16 cellular contexts compared by ENCODE assay signal in genomic region chr6:131858765-131859490, GRCh38. TPM values are rescaled to one million over a fixed set of nuclear protein-coding genes. Genes with fewer than 3 reads are reported as not detected.
DNase-seq lines count a peak whose midpoint lies in the region; ATAC-seq and TF ChIP-seq lines count a peak whose summit lies in the region.
"Had no signal": no experiment of that assay in that cellular context is flagged by ENCODE, and none has a peak within 500 bp of the region (broad histone marks: within the 10 kb centered on the region; RNA-seq: fewer than 3 reads in every experiment).

No MANE protein-coding gene starts in this region.

- H3K4me3 Mint-ChIP-seq in nephron: no peak overlapping the region
- H3K4me3 Mint-ChIP-seq: activated naive CD4-positive, alpha-beta T cell treated with anti-CD3 and anti-CD28 coated beads, Interleukin-2, amount 50 U/mL, for 24 hours; stimulated activated naive B cell treated with anti-CD40 and anti-IgM and Interleukin-4, amounts not matched to agents 10 μg/mL and 1 μg/mL and 100 μg/mL, for 72 hours had no signal

- H3K9me3 Mint-ChIP-seq in nephron: no peaks in the 10 kb centered on the region
- H3K9me3 Mint-ChIP-seq: activated naive CD4-positive, alpha-beta T cell treated with anti-CD3 and anti-CD28 coated beads, Interleukin-2, amount 50 U/mL, for 24 hours; stimulated activated naive B cell treated with anti-CD40 and anti-IgM and Interleukin-4, amounts not matched to agents 10 μg/mL and 1 μg/mL and 100 μg/mL, for 72 hours had no signal

- H2BK20ac ChIP-seq in IMR-90 (ENCODE audit: low read depth, low read length): peak overlapping the region; percentile 70; the same call in 1 of the 2 replicates

- H3K56ac ChIP-seq in IMR-90 (ENCODE audit: extremely low read depth, insufficient read depth, low read length): no peak overlapping the region

- H3K79me1 ChIP-seq in IMR-90 (ENCODE audit: low read depth in 1 of 2, low read length in 2 of 2): no peaks in the 10 kb centered on the region

- WGBS in IMR-90 (ENCODE audit: extremely low coverage in 2 of 2, insufficient read length in 1 of 2), 2 experiments: no CpG with 5 or more reads among the region's 5 CpGs

- H2BK120ac ChIP-seq in IMR-90 (ENCODE audit: low read depth, low read length): peak overlapping the region; percentile 66; the same call in 1 of the 2 replicates

- no peak overlapping the region for H2AK5ac ChIP-seq in IMR-90 (ENCODE audit: low read depth, low read length)

- H3K9me3 ChIP-seq in IMR-90 (ENCODE audit: control insufficient read depth, insufficient read depth, low read length): no peaks in the 10 kb centered on the region
- H3K9me3 ChIP-seq: left ventricle myocardium inferior had no signal

- H3K27ac ChIP-seq in IMR-90 (ENCODE audit: insufficient read depth, low read length): no peak overlapping the region
- H3K27ac ChIP-seq: left ventricle myocardium inferior had no signal

- peaks cover 32% of the 10 kb centered on the region for H3K4me1 Mint-ChIP-seq in nephron
- H3K4me1 Mint-ChIP-seq: activated naive CD4-positive, alpha-beta T cell treated with anti-CD3 and anti-CD28 coated beads, Interleukin-2, amount 50 U/mL, for 24 hours; stimulated activated naive B cell treated with anti-CD40 and anti-IgM and Interleukin-4, amounts not matched to agents 10 μg/mL and 1 μg/mL and 100 μg/mL, for 72 hours had no signal

- peak overlapping the region in 2 of 3 experiments; percentile 65 to 67 for H3K27ac Mint-ChIP-seq in nephron
- H3K27ac Mint-ChIP-seq: activated naive CD4-positive, alpha-beta T cell treated with anti-CD3 and anti-CD28 coated beads, Interleukin-2, amount 50 U/mL, for 24 hours; stimulated activated naive B cell treated with anti-CD40 and anti-IgM and Interleukin-4, amounts not matched to agents 10 μg/mL and 1 μg/mL and 100 μg/mL, for 72 hours had no signal

- TF ChIP-seq RAD21 in IMR-90 (IDR thresholded peaks at IDR 0.05; ENCODE audit: low read length): no peak

- no peak for TF ChIP-seq CTCF in AG09319 (IDR thresholded peaks at IDR 0.05; ENCODE audit: low read depth, low read length)
- no peak for TF ChIP-seq CTCF in IMR-90 (conservative IDR thresholded peaks at IDR 0.05; ENCODE audit: low read depth, low read length)
- no peak for TF ChIP-seq CTCF in nephron (IDR thresholded peaks at IDR 0.05; ENCODE audit: unreplicated experiment in 3 of 3)

- no peak for TF ChIP-seq POLR2A in IMR-90 (IDR thresholded peaks at IDR 0.05; ENCODE audit: low read depth, low read length)

- H3K4me1 ChIP-seq in IMR-90 (ENCODE audit: control insufficient read depth, insufficient read depth, low read length): peaks cover 7% of the 10 kb centered on the region; the same call in 1 of the 2 replicates
- H3K4me1 ChIP-seq: left ventricle myocardium inferior had no signal

- H3K23ac ChIP-seq in IMR-90 (ENCODE audit: low read depth, low read length): peak overlapping the region; percentile 20; the same call in 1 of the 2 replicates

- no peaks in the 10 kb centered on the region for H4K20me1 ChIP-seq in IMR-90 (ENCODE audit: insufficient read depth, low read length)

- H3K14ac ChIP-seq in IMR-90 (replicated peaks; ENCODE audit: low read depth, low read length): peak overlapping the region; percentile 61

- H2BK5ac ChIP-seq in IMR-90 (ENCODE audit: low read depth, low read length, poor library complexity, severe bottlenecking): peak overlapping the region; percentile 84

- H4K8ac ChIP-seq in IMR-90 (ENCODE audit: low read depth in 2 of 2, low read length in 2 of 2): peak overlapping the region; percentile 34 to 82

- H3K4ac ChIP-seq in IMR-90 (ENCODE audit: low read depth, low read length): peak overlapping the region; percentile 24; the same call in 1 of the 2 replicates

- no peak overlapping the region for H3K4me3 ChIP-seq in IMR-90 (ENCODE audit: insufficient read depth, low read depth, low read length)
- H3K4me3 ChIP-seq: left ventricle myocardium inferior had no signal

- no peaks in the 10 kb centered on the region for H3K27me3 Mint-ChIP-seq in nephron (ENCODE audit: low read depth)

- H4K5ac ChIP-seq in IMR-90 (ENCODE audit: low read depth, low read length): peak overlapping the region; percentile 81; the same call in 1 of the 2 replicates

- peaks cover 2% of the 10 kb centered on the region; the same call in 1 of the 2 replicates for H3K9me1 ChIP-seq in IMR-90 (ENCODE audit: insufficient read depth, low read length)

- no peaks in the 10 kb centered on the region for H3K27me3 ChIP-seq in IMR-90 (ENCODE audit: control insufficient read depth, insufficient read depth, low read length)

- no TSS peak for BruUV-seq in IMR-90 (replicated peaks; lab: Mats Ljungman, UMichigan)

- H4K91ac ChIP-seq in IMR-90 (ENCODE audit: insufficient read depth, low read depth, low read length): no peak overlapping the region

- no peaks in the 10 kb centered on the region for H3K36me3 ChIP-seq in IMR-90 (ENCODE audit: control insufficient read depth, insufficient read depth, low read length)
- H3K36me3 ChIP-seq: left ventricle myocardium inferior had no signal

- peak; percentile 29 for DNase-seq in AG09319 (ENCODE audit: extremely low read depth, low read depth)
- DNase-seq in IMR-90: peak; percentile 82
- peak; percentile 8 for DNase-seq in dermis blood vessel endothelial cell
- no peak for DNase-seq in GM19240 (ENCODE audit: insufficient read length, low spot score)
- no peak for DNase-seq in left colon
- DNase-seq in NCI-H345 (lab: John Stamatoyannopoulos, UW): no peak
- no peak for DNase-seq in COLO829 (ENCODE audit: low spot score)
- DNase-seq: cortex of kidney; GDM1; left ventricle myocardium inferior; nucleus accumbens; stimulated activated CD4-positive, alpha-beta T cell treated with anti-CD3 and anti-CD28 coated beads, Interleukin-2, amount 100 ng/mL, for 24 hours; stimulated activated naive B cell treated with anti-CD40 and anti-IgM and Interleukin-4, amounts not matched to agents 10 μg/mL and 1 μg/mL and 100 μg/mL, for 72 hours; T1000 had no signal

- CTCF ChIA-PET in IMR-90 (lab: Yijun Ruan, JAX): interaction anchor here (0.6 to 0.7 kb wide), 3 partner anchors 121 to 367 kb away, joined by 3 to 5 read pairs (median 3); no protein-coding TSS in a partner anchor

- dilution Hi-C loops in IMR-90 (cut with HindIII; ENCODE audit: low sequenced_read_pairs, unreplicated experiment): no loop called here

- intact Hi-C loops in IMR-90 (cut with micrococcal nuclease): no loop called here
- intact Hi-C loops in left colon (cut with DNase I, micrococcal nuclease): no loop called here

- in situ Hi-C loops in IMR-90 (cut with MboI; ENCODE audit: low sequenced_read_pairs): no loop called here

- H3K18ac ChIP-seq in IMR-90 (ENCODE audit: low read depth, low read length): peak overlapping the region; percentile 86; the same call in 1 of the 2 replicates

- POLR2A ChIA-PET in IMR-90 (lab: Charles Lee; ENCODE audit: unreplicated experiment): no interaction called here

- H3K36me3 Mint-ChIP-seq in nephron (ENCODE audit: low read depth): peaks cover 8% of the 10 kb centered on the region
- H3K36me3 Mint-ChIP-seq: activated naive CD4-positive, alpha-beta T cell treated with anti-CD3 and anti-CD28 coated beads, Interleukin-2, amount 50 U/mL, for 24 hours had no signal

- H3K9ac ChIP-seq in IMR-90 (ENCODE audit: low read depth, low read length): no peak overlapping the region

- H2AK9ac ChIP-seq in IMR-90 (replicated peaks; ENCODE audit: low read depth, low read length, poor library complexity): no peak overlapping the region

- peak overlapping the region; percentile 62; the same call in 1 of the 2 replicates for H3K4me2 ChIP-seq in IMR-90 (ENCODE audit: low read depth, low read length)

- H2AFZ ChIP-seq in IMR-90 (replicated peaks; ENCODE audit: low read length, poor library complexity): no peak overlapping the region

- peak overlapping the region; percentile 43; the same call in 2 of the 3 replicates for H2BK15ac ChIP-seq in IMR-90 (ENCODE audit: low read depth, low read length)

- peak; percentile 42; the same call in 1 of the 2 replicates for ATAC-seq in IMR-90 (ENCODE audit: low read depth)
- no peak for ATAC-seq in left colon
- ATAC-seq: stimulated activated naive B cell treated with anti-CD40 and anti-IgM and Interleukin-4, amounts not matched to agents 10 μg/mL and 1 μg/mL and 100 μg/mL, for 72 hours had no signal

TF ChIP-seq in IMR-90, 13 proteins besides CTCF, POLR2A, EP300 and RAD21:
- TF ChIP-seq CEBPB (IDR thresholded peaks at IDR 0.05; ENCODE audit: low read depth, low read length) (no peak), MAFK (IDR thresholded peaks at IDR 0.05; ENCODE audit: low read depth, low read length) (peak; percentile 89)

RNA-seq across cellular contexts. Expression of gene ENPP1, which starts 51.1 kb away (rescaled TPM):
- total RNA-seq in IMR-90 (2012; rRNA removed) (38.9 and 39.4 TPM in 2 replicates), dermis blood vessel endothelial cell (0.34 and 0.98 TPM in 2 replicates), left colon (10 to 100 TPM; 15.8 to 19.9 TPM)
- 10.5 and 10.9 TPM in 2 replicates for polyA plus RNA-seq in IMR-90 (2012; rRNA removed)
- polyA plus RNA-seq in IMR-90 (2012; cell fraction: cytosol; rRNA removed): 1.9 and 7.1 TPM in 2 replicates
- 1.6 and 10.0 TPM in 2 replicates for polyA plus RNA-seq in IMR-90 (2012; cell fraction: nucleus; rRNA removed; ENCODE audit: low replicate concordance)

Comparison
In these comparisons a context has a peak if more than half of its experiments do, and no peak if none do; other contexts are left out.
1. DNase-seq: peak in AG09319 (single experiment), IMR-90 (single experiment) and dermis blood vessel endothelial cell (single experiment); none in GM19240 (single experiment), left colon (0 of 2), NCI-H345 (single experiment) and COLO829 (single experiment).